In genomic region chr11:125404136-125404810, GRCh38 we compare ENCODE assay signal across 1 cellular context.
TF ChIP-seq lines count a peak whose summit lies in the region.

No MANE protein-coding gene starts in this region.

TF ChIP-seq in H1, 55 proteins besides CTCF, POLR2A, EP300 and RAD21 (continued from another document):
- TF ChIP-seq KDM5A (IDR thresholded peaks at IDR 0.05; ENCODE audit: low read length): no peak
